Comparison of ENCODE assay signal across 9 cellular contexts in genomic region chr14:67413806-67414769, GRCh38.
DNase-seq lines count a peak whose midpoint lies in the region; FAIRE-seq and TF ChIP-seq lines count a peak whose summit lies in the region.
"Had no signal": no experiment of that assay in that cellular context is flagged by ENCODE, and none has a peak within 500 bp of the region (broad histone marks: within the 10 kb centered on the region; RNA-seq: fewer than 3 reads in every experiment).

No MANE protein-coding gene starts in this region.

- no peak for TF ChIP-seq CTCF in choroid plexus epithelial cell (conservative IDR thresholded peaks at IDR 0.05; ENCODE audit: low read depth, low read length)

- DNase-seq in DMS53 (lab: John Stamatoyannopoulos, UW) (peak; percentile 23), DMS53 treated with DMSO at 0.1 percent for 48 hours (lab: John Stamatoyannopoulos, UW; ENCODE audit: unreplicated experiment) (no peak), RCC 7860 (ENCODE audit: low spot score) (peak; percentile 86), choroid plexus epithelial cell (ENCODE audit: low read depth) (peak; percentile 69), NCI-H1105 treated with DMSO at 0.1 percent for 48 hours (lab: John Stamatoyannopoulos, UW) (no peak)
- DNase-seq in stimulated activated CD4-positive, alpha-beta T cell treated with anti-CD3 and anti-CD28 coated beads, Interleukin-4, amount 100 ng/mL, for 1 hour: peak; percentile 30
- no peak for DNase-seq in central memory CD4-positive, alpha-beta T cell
- DNase-seq in activated CD4-positive, CD25-positive, alpha-beta regulatory T cell treated with anti-CD3 and anti-CD28 coated beads, Interleukin-2, amount 50 U/mL, for 72 hours: no peak

- FAIRE-seq in RCC 7860 (lab: Jason Lieb, UNC): peak; percentile 59
- FAIRE-seq: A204.1 had no signal

- no peak overlapping the region for H3K4me3 ChIP-seq in choroid plexus epithelial cell (ENCODE audit: low read depth, low read length)

Comparison
In these comparisons a context has a peak if more than half of its experiments do, and no peak if none do; other contexts are left out.
1. DNase-seq: peak in DMS53 (single experiment), RCC 7860 (single experiment), choroid plexus epithelial cell (single experiment) and stimulated activated CD4-positive, alpha-beta T cell treated with anti-CD3 and anti-CD28 coated beads, Interleukin-4, amount 100 ng/mL, for 1 hour (single experiment); none in DMS53 treated with DMSO at 0.1 percent for 48 hours (single experiment), central memory CD4-positive, alpha-beta T cell (single experiment), activated CD4-positive, CD25-positive, alpha-beta regulatory T cell treated with anti-CD3 and anti-CD28 coated beads, Interleukin-2, amount 50 U/mL, for 72 hours (single experiment) and NCI-H1105 treated with DMSO at 0.1 percent for 48 hours (single experiment).